12 cellular contexts compared by ENCODE assay signal in the genomic region with DNA sequence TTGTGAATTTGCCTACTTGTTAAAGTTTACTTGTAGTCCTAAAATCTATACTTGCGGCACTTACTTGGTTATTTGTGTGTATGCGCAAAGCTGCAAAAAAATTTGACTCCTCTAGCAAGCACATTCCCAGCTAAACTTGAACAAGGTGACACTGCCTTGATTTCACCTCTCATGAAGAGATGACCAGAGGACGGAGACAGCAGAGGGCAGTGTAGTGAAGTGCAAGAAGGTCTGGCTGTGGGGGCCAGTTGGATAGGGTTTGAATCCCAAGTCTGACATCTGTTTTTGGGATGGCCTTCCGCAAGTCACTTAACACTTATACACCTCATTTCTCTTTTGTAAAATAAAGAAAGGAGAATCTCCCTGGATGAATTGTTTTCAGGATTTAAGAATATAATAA. TPM values are rescaled to one million over a fixed set of nuclear protein-coding genes. Genes with fewer than 3 reads are reported as not detected.
DNase-seq lines count a peak whose midpoint lies in the region; TF ChIP-seq lines count a peak whose summit lies in the region.
"Had no signal": no experiment of that assay in that cellular context is flagged by ENCODE, and none has a peak within 500 bp of the region (broad histone marks: within the 10 kb centered on the region; RNA-seq: fewer than 3 reads in every experiment).

No MANE protein-coding gene starts in this region.

- peak overlapping the region; percentile 71 for H3K4me2 ChIP-seq in KMS-11
- no peak overlapping the region for H3K4me2 ChIP-seq in neural progenitor cell

- 95 to 99% (median 96%) methylated on average over 4 of the region's 4 CpGs for WGBS in adrenal gland, 4 donors

- H3K9me3 Mint-ChIP-seq in neural progenitor cell: peaks cover 2% of the 10 kb centered on the region

- no peak overlapping the region for H3K4me3 Mint-ChIP-seq in neural progenitor cell

- H3K79me2 ChIP-seq in KMS-11 (ENCODE audit: insufficient read depth, low read depth) (peaks cover 45% of the 10 kb centered on the region; the same call in 1 of the 2 replicates), neural progenitor cell (ENCODE audit: low read depth) (peaks cover 68% of the 10 kb centered on the region)

- H3K36me3 ChIP-seq in KMS-11 (ENCODE audit: insufficient read depth): no peaks in the 10 kb centered on the region
- H3K36me3 ChIP-seq in neural progenitor cell: no peaks in the 10 kb centered on the region
- no peaks in the 10 kb centered on the region for H3K36me3 ChIP-seq in adrenal gland (replicated peaks in 1 of 2)
- H3K36me3 ChIP-seq: BLaER1, heart right ventricle had no signal

- peaks cover 5% of the 10 kb centered on the region for H3K36me3 Mint-ChIP-seq in neural progenitor cell

- H3K27me3 Mint-ChIP-seq in neural progenitor cell (ENCODE audit: insufficient read depth, low read depth): no peaks in the 10 kb centered on the region

- DNase-seq in NCI-H146 (lab: John Stamatoyannopoulos, UW) (peak; percentile 34), NCI-H146 treated with DMSO at 0.1 percent for 48 hours (lab: John Stamatoyannopoulos, UW; ENCODE audit: unreplicated experiment) (no peak), cerebellar cortex (ENCODE audit: low spot score) (peak; percentile 57), neural progenitor cell (ENCODE audit: low spot score) (peak; percentile 53), adrenal gland (no peak)
- DNase-seq in stimulated activated CD4-positive, alpha-beta T cell treated with anti-CD3 and anti-CD28 coated beads, Interleukin-2, amount 100 ng/mL, for 24 hours: no peak
- no peak for DNase-seq in activated CD4-positive, alpha-beta T cell treated with anti-CD3 and anti-CD28 coated beads, Interleukin-2, amount 50 U/mL, for 48 hours
- DNase-seq: NCI-H226 had no signal

- no peak overlapping the region for H3K4me3 ChIP-seq in KMS-11 (IDR thresholded peaks at IDR 0.05; ENCODE audit: insufficient read depth, low read depth, low read length)
- H3K4me3 ChIP-seq in neural progenitor cell: no peak overlapping the region
- H3K4me3 ChIP-seq in adrenal gland: no peak overlapping the region
- H3K4me3 ChIP-seq: BLaER1, skin epidermis had no signal

- no peak for TF ChIP-seq POLR2A in adrenal gland (IDR thresholded peaks at IDR 0.05)

- H3K27ac ChIP-seq in KMS-11 (peak overlapping the region; percentile 48; the same call in 1 of the 2 replicates), neural progenitor cell (no peak overlapping the region), adrenal gland (no peak overlapping the region)

- no peaks in the 10 kb centered on the region for H3K9me3 ChIP-seq in neural progenitor cell (ENCODE audit: low read depth)
- no peaks in the 10 kb centered on the region for H3K9me3 ChIP-seq in adrenal gland (replicated peaks in 1 of 3)

- no peaks in the 10 kb centered on the region for H3F3A ChIP-seq in neural progenitor cell (ENCODE audit: low read depth)

- H3K4me1 ChIP-seq in KMS-11 (ENCODE audit: low read depth, poor library complexity, severe bottlenecking) (peaks cover 51% of the 10 kb centered on the region), neural progenitor cell (no peaks in the 10 kb centered on the region), adrenal gland (replicated peaks in 1 of 2) (peaks cover 0 to 61% of the 10 kb centered on the region in 2 donors)

- H4K20me1 ChIP-seq in KMS-11 (ENCODE audit: insufficient read depth) (no peaks in the 10 kb centered on the region), neural progenitor cell (ENCODE audit: low read depth) (peaks cover 42% of the 10 kb centered on the region)

- no peak overlapping the region for H2AFZ ChIP-seq in KMS-11 (ENCODE audit: low read depth)
- no peak overlapping the region for H2AFZ ChIP-seq in neural progenitor cell (replicated peaks)

- H3K9ac ChIP-seq in KMS-11: no peak overlapping the region
- H3K9ac ChIP-seq in neural progenitor cell: no peak overlapping the region

- no peaks in the 10 kb centered on the region for H3K27me3 ChIP-seq in KMS-11 (ENCODE audit: insufficient read depth, low read depth)
- no peaks in the 10 kb centered on the region for H3K27me3 ChIP-seq in neural progenitor cell
- no peaks in the 10 kb centered on the region for H3K27me3 ChIP-seq in adrenal gland
- H3K27me3 ChIP-seq: BLaER1, heart right ventricle had no signal

- TF ChIP-seq CTCF in KMS-11 (conservative IDR thresholded peaks at IDR 0.05; ENCODE audit: low read depth, low read length) (peak; percentile 16; the same call in 1 of the 2 replicates), neural progenitor cell (IDR thresholded peaks at IDR 0.05) (peak; percentile 59), adrenal gland (IDR thresholded peaks at IDR 0.05) (no peak)

- intact Hi-C loops in adrenal gland (cut with DNase I): no loop called here

- peaks cover 10% of the 10 kb centered on the region for H3K4me1 Mint-ChIP-seq in neural progenitor cell

- no peak overlapping the region for H3K27ac Mint-ChIP-seq in neural progenitor cell

RNA-seq across cellular contexts. Expression of gene SLK, which starts 15.7 kb away (rescaled TPM):
- total RNA-seq in neural progenitor cell (ENCODE audit: low replicate concordance): 33.5 and 42.7 TPM in 2 replicates
- total RNA-seq in adrenal gland: 10 to 100 TPM; 21.5 to 75.4 (median 31.9) TPM
- 10 to 100 TPM in 2 of 3 donors, 1 to 10 TPM in 1; 6.7 to 32.2 (median 10.2) TPM for polyA plus RNA-seq in adrenal gland

Comparison
In these comparisons a context has a peak if more than half of its experiments do, and no peak if none do; other contexts are left out.
1. DNase-seq: peak in NCI-H146 (single experiment), cerebellar cortex (single experiment) and neural progenitor cell (single experiment); none in NCI-H146 treated with DMSO at 0.1 percent for 48 hours (single experiment), stimulated activated CD4-positive, alpha-beta T cell treated with anti-CD3 and anti-CD28 coated beads, Interleukin-2, amount 100 ng/mL, for 24 hours (0 of 2), adrenal gland (0 of 7) and activated CD4-positive, alpha-beta T cell treated with anti-CD3 and anti-CD28 coated beads, Interleukin-2, amount 50 U/mL, for 48 hours (0 of 2).
2. CTCF ChIP-seq: peak in KMS-11 (single experiment) and neural progenitor cell (single experiment); none in adrenal gland (0 of 6).